Comparison of ENCODE assay signal across 22 cellular contexts in the genomic region with DNA sequence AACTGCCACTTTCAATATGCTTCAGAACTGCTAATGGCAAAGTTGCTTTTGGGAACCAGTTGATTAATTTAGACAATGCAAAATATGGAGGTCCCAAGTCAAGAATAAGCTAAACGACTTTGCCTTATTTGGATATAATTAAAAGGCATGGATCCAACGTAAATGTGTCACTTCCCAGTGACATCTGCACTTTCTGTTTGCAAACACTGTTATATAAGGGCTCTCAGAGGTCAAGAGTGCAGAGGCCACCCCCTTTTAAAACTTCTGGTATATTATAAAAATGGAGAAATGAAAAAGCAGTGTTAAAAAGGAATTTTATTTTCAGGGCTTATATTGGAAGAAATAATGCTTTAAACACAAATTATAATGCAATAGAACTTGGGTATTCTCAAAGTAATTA.
"Had no signal": no experiment of that assay in that cellular context is flagged by ENCODE, and none has a peak within 500 bp of the region (broad histone marks: within the 10 kb centered on the region; RNA-seq: fewer than 3 reads in every experiment).

No MANE protein-coding gene starts in this region.

- H3K27me3 ChIP-seq: cardiac muscle cell, Peyer's patch, SJSA1 had no signal

- H3K4me1 ChIP-seq: Peyer's patch, SJSA1 had no signal

- DNase-seq: activated B cell treated with CpG ODN at 0.5 μM for 24 hours; activated CD4-positive, alpha-beta T cell treated with anti-CD3 and anti-CD28 coated beads for 1 hour; activated CD4-positive, alpha-beta T cell treated with anti-CD3 and anti-CD28 coated beads, Interleukin-2, amount 10 ng/mL, durations not matched to agents 24 days and 14 days; activated CD4-positive, alpha-beta T cell treated with anti-CD3 and anti-CD28 coated beads, Interleukin-2, amount 50 U/mL, for 48 hours; activated CD8-positive, alpha-beta memory T cell treated with anti-CD3 and anti-CD28 coated beads for 24 hours; activated effector memory CD4-positive, alpha-beta T cell treated with anti-CD3 and anti-CD28 coated beads, Interleukin-2, amount 50 U/mL, for 16 hours; activated naive CD4-positive, alpha-beta T cell treated with Interleukin-2 at 50 U/mL for 16 hours; activated naive CD8-positive, alpha-beta T cell treated with anti-CD3 and anti-CD28 coated beads, Interleukin-2, amount 50 U/mL, for 24 hours; activated T-cell treated with anti-CD3 and anti-CD28 coated beads, Interleukin-2, amount 50 U/mL, for 4 hours; amniotic stem cell; KG1; NCI-H1092; NCI-H1930; NCI-H510A treated with DMSO at 0.1 percent for 48 hours; Peyer's patch; SHP77; SW 1271 had no signal

- H3K36me3 ChIP-seq: cardiac muscle cell, Peyer's patch, SJSA1 had no signal

- H3K27me3 Mint-ChIP-seq: activated B cell treated with CpG ODN at 0.5 μM for 24 hours; activated CD4-positive, alpha-beta T cell treated with anti-CD3 and anti-CD28 coated beads, Interleukin-2, amount 10 ng/mL, durations not matched to agents 24 days and 14 days; activated naive CD8-positive, alpha-beta T cell treated with anti-CD3 and anti-CD28 coated beads, Interleukin-2, amount 50 U/mL, for 24 hours had no signal

- H3K36me3 Mint-ChIP-seq: activated naive CD4-positive, alpha-beta T cell treated with anti-CD3 and anti-CD28 coated beads, Interleukin-2, amount 50 U/mL, for 72 hours; brain had no signal

- H3K9me3 ChIP-seq: Peyer's patch, SJSA1 had no signal

- H3K9me3 Mint-ChIP-seq: activated B cell treated with CpG ODN at 0.5 μM for 24 hours; activated CD4-positive, alpha-beta T cell treated with anti-CD3 and anti-CD28 coated beads, Interleukin-2, amount 10 ng/mL, durations not matched to agents 24 days and 14 days; activated naive CD8-positive, alpha-beta T cell treated with anti-CD3 and anti-CD28 coated beads, Interleukin-2, amount 50 U/mL, for 24 hours had no signal

- H3K27ac ChIP-seq: cardiac muscle cell, Peyer's patch, SJSA1 had no signal

- H3K4me3 ChIP-seq: cardiac muscle cell, Peyer's patch, SJSA1 had no signal

- FAIRE-seq: astrocyte had no signal

- H3K27ac Mint-ChIP-seq: activated B cell treated with CpG ODN at 0.5 μM for 24 hours; activated CD4-positive, alpha-beta T cell treated with anti-CD3 and anti-CD28 coated beads, Interleukin-2, amount 10 ng/mL, durations not matched to agents 24 days and 14 days; activated naive CD4-positive, alpha-beta T cell treated with anti-CD3 and anti-CD28 coated beads, Interleukin-2, amount 50 U/mL, for 72 hours; activated naive CD8-positive, alpha-beta T cell treated with anti-CD3 and anti-CD28 coated beads, Interleukin-2, amount 50 U/mL, for 24 hours; brain had no signal

- H3K4me1 Mint-ChIP-seq: activated B cell treated with CpG ODN at 0.5 μM for 24 hours; activated CD4-positive, alpha-beta T cell treated with anti-CD3 and anti-CD28 coated beads, Interleukin-2, amount 10 ng/mL, durations not matched to agents 24 days and 14 days; activated naive CD8-positive, alpha-beta T cell treated with anti-CD3 and anti-CD28 coated beads, Interleukin-2, amount 50 U/mL, for 24 hours had no signal

- H3K4me3 Mint-ChIP-seq: activated B cell treated with CpG ODN at 0.5 μM for 24 hours; activated CD4-positive, alpha-beta T cell treated with anti-CD3 and anti-CD28 coated beads, Interleukin-2, amount 10 ng/mL, durations not matched to agents 24 days and 14 days; activated naive CD8-positive, alpha-beta T cell treated with anti-CD3 and anti-CD28 coated beads, Interleukin-2, amount 50 U/mL, for 24 hours; activated T-cell treated with anti-CD3 and anti-CD28 coated beads, Interleukin-2, amount 50 U/mL, for 4 hours; brain had no signal
